In the genomic region with DNA sequence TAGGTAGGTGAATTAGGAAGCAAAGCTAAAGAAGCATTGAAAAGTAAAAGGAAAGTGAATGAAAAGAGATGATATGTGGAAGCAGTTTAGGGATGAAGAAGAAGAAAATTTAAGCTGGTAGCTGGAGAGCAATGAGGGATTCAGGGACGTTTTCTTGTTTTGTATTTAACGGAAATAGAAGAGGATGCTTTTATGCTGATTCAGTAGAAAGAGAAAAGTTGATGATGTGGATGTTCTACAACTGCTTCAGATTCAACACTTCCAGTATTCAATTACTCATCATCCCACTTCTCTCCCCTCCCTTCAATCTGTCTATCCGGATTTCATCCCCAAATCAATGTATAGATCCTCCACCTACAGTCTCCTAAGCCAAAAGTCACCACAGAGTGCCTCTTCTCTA, we compare ENCODE assay signal across 8 cellular contexts.
"Had no signal": no experiment of that assay in that cellular context is flagged by ENCODE, and none has a peak within 500 bp of the region (broad histone marks: within the 10 kb centered on the region; RNA-seq: fewer than 3 reads in every experiment).

No MANE protein-coding gene starts in this region.

- H3K27ac Mint-ChIP-seq: HFFc6 had no signal

- FAIRE-seq: HTR-8/SVneo had no signal

- H2AFZ ChIP-seq: GM23248 had no signal

- H3K9me3 ChIP-seq: HAP-1 had no signal

- ATAC-seq: HCT116 had no signal

- H3K9me3 Mint-ChIP-seq: HFFc6 had no signal

- H3K4me1 ChIP-seq: HAP-1 had no signal

- H3K4me3 ChIP-seq: GM23248, HAP-1 had no signal

- H3K4me3 Mint-ChIP-seq: HFFc6 had no signal

- DNase-seq: GM23248, GOT3, H7, HFFc6, KBM-7 had no signal

- H3K27ac ChIP-seq: GM23248 had no signal

- H3K36me3 ChIP-seq: HAP-1 had no signal

- H3K9ac ChIP-seq: GM23248 had no signal
